ENCODE assay signal across 8 cellular contexts in the genomic region with DNA sequence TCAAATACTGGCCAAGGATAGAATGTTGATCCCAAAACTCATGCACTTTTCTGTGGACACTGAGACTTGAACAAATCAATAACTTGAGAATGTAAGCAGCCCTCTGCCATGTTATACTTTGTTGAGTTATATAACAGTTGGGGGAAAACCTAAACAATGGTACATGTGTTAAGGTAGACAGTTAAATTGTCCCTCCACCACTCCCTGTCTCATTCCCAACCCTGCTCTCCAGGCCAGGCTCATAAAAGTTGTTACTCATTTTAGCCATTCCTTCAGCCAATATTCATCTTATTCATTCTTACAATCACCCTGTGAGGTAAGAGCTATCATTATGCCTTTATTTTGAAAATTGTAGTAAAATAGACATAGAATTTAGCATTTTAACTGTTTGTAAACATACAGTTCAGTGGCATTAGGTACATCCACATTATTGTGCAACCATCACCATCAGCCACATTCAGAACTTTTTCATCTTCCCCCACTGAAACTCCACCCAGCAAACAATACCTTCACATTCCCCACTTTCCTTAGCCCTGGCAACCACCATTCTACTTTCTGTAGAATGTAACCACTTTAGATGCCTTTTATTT. TPM values are rescaled to one million over a fixed set of nuclear protein-coding genes. Genes with fewer than 3 reads are reported as not detected.
DNase-seq lines count a peak whose midpoint lies in the region; ATAC-seq, FAIRE-seq and TF ChIP-seq lines count a peak whose summit lies in the region.

No MANE protein-coding gene starts in this region.

- FAIRE-seq in HepG2 (lab: Jason Lieb, UNC): peak; percentile 48

- intact Hi-C loops in activated CD4-positive, alpha-beta T cell treated with anti-CD3 and anti-CD28 coated beads, Interleukin-2, amount 10 ng/mL, durations not matched to agents 24 days and 14 days (cut with micrococcal nuclease): no loop called here
- intact Hi-C loops in adrenal gland (cut with DNase I) (loop anchor here in 1 of 2 donors (5.0 kb wide), 1 partner anchor 35 kb away; no protein-coding TSS in a partner anchor), HepG2 (cut with micrococcal nuclease; ENCODE audit: unreplicated experiment) (loop anchor here (1.0 kb wide), 2 partner anchors 38 to 40 kb away; a partner anchor contains a TSS), transverse colon (cut with DNase I; ENCODE audit: low total_unique reads) (no loop called here)

- no peaks in the 10 kb centered on the region for H3K79me2 ChIP-seq in HepG2 (ENCODE audit: insufficient read depth, low read length)

- H3K36me3 ChIP-seq in adrenal gland (replicated peaks in 1 of 2): no peaks in the 10 kb centered on the region
- H3K36me3 ChIP-seq in HepG2 (replicated peaks in 1 of 2; ENCODE audit: control insufficient read depth in 1 of 2, insufficient read depth in 2 of 2, low read length in 2 of 2): no peaks in the 10 kb centered on the region
- H3K36me3 ChIP-seq in transverse colon: no peaks in the 10 kb centered on the region

- TF ChIP-seq POLR2A in adrenal gland (IDR thresholded peaks at IDR 0.05) (no peak), HepG2 (IDR thresholded peaks at IDR 0.05; ENCODE audit: insufficient read depth in 1 of 2, low read depth in 2 of 2, low read length in 2 of 2) (no peak; a peak in 2 of 4 replicates), transverse colon (IDR thresholded peaks at IDR 0.05) (no peak)

- H4K20me1 ChIP-seq in HepG2 (ENCODE audit: insufficient read depth, low read length): no peaks in the 10 kb centered on the region

- no peak overlapping the region for H2AFZ ChIP-seq in HepG2 (ENCODE audit: low read length)

- peak overlapping the region; percentile 94 for H3K27ac Mint-ChIP-seq in activated CD4-positive, alpha-beta T cell treated with anti-CD3 and anti-CD28 coated beads, Interleukin-2, amount 10 ng/mL, durations not matched to agents 24 days and 14 days
- H3K27ac Mint-ChIP-seq in T-cell: no peak overlapping the region

- H3K27me3 Mint-ChIP-seq in activated CD4-positive, alpha-beta T cell treated with anti-CD3 and anti-CD28 coated beads, Interleukin-2, amount 10 ng/mL, durations not matched to agents 24 days and 14 days: no peaks in the 10 kb centered on the region
- no peaks in the 10 kb centered on the region for H3K27me3 Mint-ChIP-seq in T-cell

- no peaks in the 10 kb centered on the region for H3K27me3 ChIP-seq in adrenal gland
- no peaks in the 10 kb centered on the region for H3K27me3 ChIP-seq in HepG2 (ENCODE audit: control insufficient read depth in 1 of 2, insufficient read depth in 2 of 2, low read length in 2 of 2)
- no peaks in the 10 kb centered on the region for H3K27me3 ChIP-seq in transverse colon

- CTCF ChIA-PET in HepG2 (lab: Yijun Ruan, JAX; ENCODE audit: low intra/inter-chr PET ratio, low total read pairs) (interaction anchor here (0.7 kb wide), 1 partner anchor 40 kb away, joined by 3 read pairs; a partner anchor contains a TSS), T-cell (lab: Charles Lee) (interaction anchor here in 1 of 2 donors (0.8 kb wide), 1 partner anchor 10 kb away, joined by 3 read pairs; no protein-coding TSS in a partner anchor)

- peaks cover 64% of the 10 kb centered on the region for H3K4me1 Mint-ChIP-seq in activated CD4-positive, alpha-beta T cell treated with anti-CD3 and anti-CD28 coated beads, Interleukin-2, amount 10 ng/mL, durations not matched to agents 24 days and 14 days
- H3K4me1 Mint-ChIP-seq in T-cell: peaks cover 42 to 69% (median 49%) of the 10 kb centered on the region in 3 donors

- no peaks in the 10 kb centered on the region for H3K36me3 Mint-ChIP-seq in activated CD4-positive, alpha-beta T cell treated with anti-CD3 and anti-CD28 coated beads, Interleukin-2, amount 10 ng/mL, durations not matched to agents 24 days and 14 days (ENCODE audit: low read depth)
- H3K36me3 Mint-ChIP-seq in T-cell: no peaks in the 10 kb centered on the region

- peaks cover 30 to 54% of the 10 kb centered on the region in 2 donors for H3K4me1 ChIP-seq in adrenal gland (replicated peaks in 1 of 2)
- peaks cover 86% of the 10 kb centered on the region for H3K4me1 ChIP-seq in HepG2 (ENCODE audit: insufficient read depth, low read length)
- H3K4me1 ChIP-seq in transverse colon: peaks cover 25 to 72% (median 47%) of the 10 kb centered on the region in 4 donors

- ATAC-seq in HepG2 (peak; percentile 73), T-cell (replicated peaks in 1 of 4) (no peak)

- no peak overlapping the region for H3K4me3 ChIP-seq in adrenal gland
- peak overlapping the region; percentile 39 to 49 (median 43) for H3K4me3 ChIP-seq in HepG2 (replicated peaks in 1 of 3; ENCODE audit: insufficient read depth in 1 of 3, low read depth in 2 of 3, low read length in 3 of 3)
- no peak overlapping the region for H3K4me3 ChIP-seq in transverse colon

- H3K9me3 Mint-ChIP-seq in activated CD4-positive, alpha-beta T cell treated with anti-CD3 and anti-CD28 coated beads, Interleukin-2, amount 10 ng/mL, durations not matched to agents 24 days and 14 days: peaks cover 7% of the 10 kb centered on the region
- H3K9me3 Mint-ChIP-seq in T-cell: no peaks in the 10 kb centered on the region

- H3K27ac ChIP-seq in adrenal gland (peak overlapping the region; percentile 87 to 98 (median 93)), HepG2 (ENCODE audit: extremely low read length, insufficient read depth, low read length) (peak overlapping the region; percentile 83), transverse colon (peak overlapping the region; percentile 86 to 93 (median 90))

- H3K4me3 Mint-ChIP-seq in activated CD4-positive, alpha-beta T cell treated with anti-CD3 and anti-CD28 coated beads, Interleukin-2, amount 10 ng/mL, durations not matched to agents 24 days and 14 days: peak overlapping the region; percentile 57
- no peak overlapping the region for H3K4me3 Mint-ChIP-seq in T-cell

- BruUV-seq in HepG2 (replicated peaks; lab: Mats Ljungman, UMichigan): TSS peak; percentile 98

- POLR2A ChIA-PET in HepG2 (lab: Yijun Ruan, JAX) (interaction anchor here (0.6 to 9.4 kb wide), 22 partner anchors 8 to 167 kb away, joined by 3 to 305 read pairs (median 5); a partner anchor contains a TSS), T-cell (lab: Charles Lee) (no interaction called here)

- TF ChIP-seq CTCF in adrenal gland (IDR thresholded peaks at IDR 0.05): no peak
- no peak for TF ChIP-seq CTCF in HepG2 (CRISPR knock-in tag; IDR thresholded peaks at IDR 0.05)
- no peak for TF ChIP-seq CTCF in transverse colon (IDR thresholded peaks at IDR 0.05)

- no peak for TF ChIP-seq RAD21 in HepG2 (CRISPR knock-in tag; IDR thresholded peaks at IDR 0.05)

- TF ChIP-seq EP300 in HepG2 (IDR thresholded peaks at IDR 0.05; ENCODE audit: low read depth in 2 of 2, low read length in 2 of 2) (peak in 1 of 2 experiments; percentile 75; a peak in 2 of 4 replicates), HepG2 (CRISPR knock-in tag; IDR thresholded peaks at IDR 0.05; ENCODE audit: borderline replicate concordance) (no peak), transverse colon (IDR thresholded peaks at IDR 0.05; ENCODE audit: low read depth) (no peak)

- DNase-seq in activated CD4-positive, alpha-beta T cell treated with anti-CD3 and anti-CD28 coated beads, Interleukin-2, amount 10 ng/mL, durations not matched to agents 24 days and 14 days: no peak
- DNase-seq in activated CD4-positive, alpha-beta T cell treated with anti-CD3 and anti-CD28 coated beads, Interleukin-2, amount 50 U/mL, for 48 hours: no peak
- DNase-seq in adrenal gland (peak in 1 of 7 donors; percentile 40), HepG2 (ENCODE audit: low spot score) (peak; percentile 90), transverse colon (no peak), T-cell (no peak), inferior parietal cortex (ENCODE audit: extremely low spot score) (no peak), DMS153 treated with DMSO at 0.1 percent for 48 hours (lab: John Stamatoyannopoulos, UW; ENCODE audit: unreplicated experiment) (no peak)

- H3K9me3 ChIP-seq in adrenal gland (replicated peaks in 1 of 3) (no peaks in the 10 kb centered on the region), HepG2 (ENCODE audit: low read length) (no peaks in the 10 kb centered on the region), transverse colon (no peaks in the 10 kb centered on the region)

- in situ Hi-C loops in HepG2 (cut with HindIII; ENCODE audit: extremely low pct_ligation_motif_present, low pct_unique_long_range_greater_than_20kb) (no loop called here), transverse colon (cut with MboI; ENCODE audit: low pct_ligation_motif_present in 1 of 4, low pct_unique_long_range_greater_than_20kb in 1 of 4, low sequenced_read_pairs in 3 of 4) (no loop called here)

- peak overlapping the region; percentile 78 for H3K9ac ChIP-seq in HepG2 (ENCODE audit: insufficient read depth, low read depth, low read length)

- H3K4me2 ChIP-seq in HepG2 (ENCODE audit: low read depth, low read length): peak overlapping the region; percentile 81

RNA-seq across cellular contexts. Expression of a gene that starts 38.2 kb away (rescaled TPM):
- total RNA-seq in activated CD4-positive, alpha-beta T cell treated with anti-CD3 and anti-CD28 coated beads, Interleukin-2, amount 10 ng/mL, durations not matched to agents 24 days and 14 days: 512 and 516 TPM in 2 replicates
- 10 to 100 TPM in 7 of 8 donors, 1 to 10 TPM in 1; 4.0 to 66.2 (median 43.1) TPM for total RNA-seq in adrenal gland
- 100 to 1,000 TPM in 1 of 3 donors, 10 to 100 TPM in 2; 10.3 to 136 (median 49.1) TPM for polyA plus RNA-seq in adrenal gland
- total RNA-seq in HepG2 (2016; rRNA removed; fragmentation: Illumina TruSeq; extraction: Trizol): 28.7 and 51.1 TPM in 2 replicates
- 83.5 and 89.8 TPM in 2 replicates for total RNA-seq in HepG2 (2016; cell fraction: cytosol; rRNA removed; fragmentation: Illumina TruSeq; extraction: Trizol; ENCODE audit: low read depth)
- total RNA-seq in HepG2 (2016; cell fraction: insoluble cytoplasmic fraction; rRNA removed; fragmentation: Illumina TruSeq; extraction: Trizol): 25.7 and 52.1 TPM in 2 replicates
- total RNA-seq in HepG2 (2016; cell fraction: membrane; rRNA removed; fragmentation: Illumina TruSeq; extraction: Trizol): 91.3 and 101 TPM in 2 replicates
- 33.1 and 34.2 TPM in 2 replicates for total RNA-seq in HepG2 (2016; cell fraction: nucleus; rRNA removed; fragmentation: Illumina TruSeq; extraction: Trizol)
- polyA plus RNA-seq in HepG2 (2011; rRNA removed): 131 and 151 TPM in 2 replicates
- 117 TPM in 2 replicates for polyA plus RNA-seq in HepG2 (2011; cell fraction: cytosol; rRNA removed)
- polyA plus RNA-seq in HepG2 (2011; cell fraction: nucleus; rRNA removed): 111 and 130 TPM in 2 replicates
- 130 and 313 TPM in 2 replicates for polyA plus RNA-seq in HepG2 (2012)
- polyA plus RNA-seq in HepG2 (2016; cell fraction: cytosol; fragmentation: Illumina TruSeq; extraction: Trizol; ENCODE audit: low read depth): 21.8 and 24.4 TPM in 2 replicates
- polyA plus RNA-seq in HepG2 (2016; cell fraction: insoluble cytoplasmic fraction; fragmentation: Illumina TruSeq; extraction: Trizol; ENCODE audit: low read depth): 28.6 and 30.4 TPM in 2 replicates
- 23.7 and 25.1 TPM in 2 replicates for polyA plus RNA-seq in HepG2 (2016; cell fraction: membrane; fragmentation: Illumina TruSeq; extraction: Trizol; ENCODE audit: low read depth)
- polyA plus RNA-seq in HepG2 (2016; cell fraction: nucleus; fragmentation: Illumina TruSeq; extraction: Trizol; ENCODE audit: insufficient read depth, low read depth): 72.1 and 79.6 TPM in 2 replicates
- 19.0 and 307 TPM in 2 replicates for polyA minus RNA-seq in HepG2 (2011; rRNA and poly(A)+ RNA removed; ENCODE audit: low replicate concordance)
- polyA minus RNA-seq in HepG2 (2011; cell fraction: cytosol; rRNA and poly(A)+ RNA removed): 213 and 378 TPM in 2 replicates
- polyA minus RNA-seq in HepG2 (2011; cell fraction: nucleus; rRNA and poly(A)+ RNA removed): 95.2 and 99.7 TPM in 2 replicates
- total RNA-seq in transverse colon: 100 to 1,000 TPM in 1 of 4 donors, 10 to 100 TPM in 3; 21.1 to 100 (median 84.6) TPM
- 10 to 100 TPM in 4 of 5 donors, 1 to 10 TPM in 1; 8.9 to 30.8 (median 12.4) TPM for total RNA-seq in T-cell

RNA-seq across cellular contexts. Expression of a gene that starts 40.0 kb away (rescaled TPM):
- total RNA-seq in activated CD4-positive, alpha-beta T cell treated with anti-CD3 and anti-CD28 coated beads, Interleukin-2, amount 10 ng/mL, durations not matched to agents 24 days and 14 days: 239 and 260 TPM in 2 replicates
- total RNA-seq in adrenal gland (100 to 1,000 TPM; 237 to 449 (median 339) TPM), HepG2 (2016; rRNA removed; fragmentation: Illumina TruSeq; extraction: Trizol) (77.8 and 82.3 TPM in 2 replicates), transverse colon (100 to 1,000 TPM; 123 to 146 (median 139) TPM), T-cell (100 to 1,000 TPM in 1 of 5 donors, 10 to 100 TPM in 4; 62.2 to 109 (median 74.2) TPM)
- polyA plus RNA-seq in adrenal gland (100 to 1,000 TPM; 390 to 599 (median 411) TPM), HepG2 (2011; rRNA removed) (130 and 150 TPM in 2 replicates)
- 113 and 115 TPM in 2 replicates for total RNA-seq in HepG2 (2016; cell fraction: cytosol; rRNA removed; fragmentation: Illumina TruSeq; extraction: Trizol; ENCODE audit: low read depth)
- 72.3 and 79.6 TPM in 2 replicates for total RNA-seq in HepG2 (2016; cell fraction: insoluble cytoplasmic fraction; rRNA removed; fragmentation: Illumina TruSeq; extraction: Trizol)
- 145 and 152 TPM in 2 replicates for total RNA-seq in HepG2 (2016; cell fraction: membrane; rRNA removed; fragmentation: Illumina TruSeq; extraction: Trizol)
- 43.2 and 49.0 TPM in 2 replicates for total RNA-seq in HepG2 (2016; cell fraction: nucleus; rRNA removed; fragmentation: Illumina TruSeq; extraction: Trizol)
- polyA plus RNA-seq in HepG2 (2011; cell fraction: cytosol; rRNA removed): 126 and 128 TPM in 2 replicates
- polyA plus RNA-seq in HepG2 (2011; cell fraction: nucleus; rRNA removed): 139 and 173 TPM in 2 replicates
- 119 and 142 TPM in 2 replicates for polyA plus RNA-seq in HepG2 (2012)
- 217 and 220 TPM in 2 replicates for polyA plus RNA-seq in HepG2 (2016; cell fraction: cytosol; fragmentation: Illumina TruSeq; extraction: Trizol; ENCODE audit: low read depth)
- 116 and 125 TPM in 2 replicates for polyA plus RNA-seq in HepG2 (2016; cell fraction: insoluble cytoplasmic fraction; fragmentation: Illumina TruSeq; extraction: Trizol; ENCODE audit: low read depth)
- polyA plus RNA-seq in HepG2 (2016; cell fraction: membrane; fragmentation: Illumina TruSeq; extraction: Trizol; ENCODE audit: low read depth): 219 and 220 TPM in 2 replicates
- polyA plus RNA-seq in HepG2 (2016; cell fraction: nucleus; fragmentation: Illumina TruSeq; extraction: Trizol; ENCODE audit: insufficient read depth, low read depth): 146 and 154 TPM in 2 replicates
- polyA minus RNA-seq in HepG2 (2011; rRNA and poly(A)+ RNA removed; ENCODE audit: low replicate concordance): 102 and 133 TPM in 2 replicates
- 49.8 and 51.9 TPM in 2 replicates for polyA minus RNA-seq in HepG2 (2011; cell fraction: cytosol; rRNA and poly(A)+ RNA removed)
- polyA minus RNA-seq in HepG2 (2011; cell fraction: nucleus; rRNA and poly(A)+ RNA removed): 34.5 and 57.3 TPM in 2 replicates

Comparison
In these comparisons a context has a peak if more than half of its experiments do, and no peak if none do; other contexts are left out.
1. H3K4me3 ChIP-seq: peak in HepG2 (3 of 3); none in adrenal gland (0 of 4) and transverse colon (0 of 4).
2. Peak in every context shown above with its lines, with median percentiles within 50 percentile points of each other: H3K27ac ChIP-seq.